In genomic region chr12:124863409-124864325, GRCh38 we compare ENCODE assay signal across 8 cellular contexts. TPM values are rescaled to one million over a fixed set of nuclear protein-coding genes. Genes with fewer than 3 reads are reported as not detected.
DNase-seq lines count a peak whose midpoint lies in the region; ATAC-seq and TF ChIP-seq lines count a peak whose summit lies in the region.

Gene SCARB1 (minus strand): TSS chr12:124863864. CDS start chr12:124863720, 144 bp downstream.

- H3K27ac ChIP-seq in BLaER1 (peak within 1 kb of the TSS; percentile 96), lung (ENCODE audit: low read depth in 1 of 2, low read length in 1 of 2) (peak within 1 kb of the TSS in 1 of 2 donors; percentile 74)

- peaks cover 20% of the 10 kb centered on the region for H3K4me1 Mint-ChIP-seq in activated CD4-positive, alpha-beta memory T cell treated with anti-CD3 and anti-CD28 coated beads, Interleukin-2, amount 10 ng/mL, durations not matched to agents 7 days and 5 days

- H3K27me3 ChIP-seq in BLaER1 (no peaks in the 10 kb centered on the region), lung (ENCODE audit: control insufficient read depth, insufficient read depth) (no peaks in the 10 kb centered on the region)

- CTCF ChIA-PET in activated CD4-positive, alpha-beta memory T cell treated with anti-CD3 and anti-CD28 coated beads, Interleukin-2, amount 10 ng/mL, durations not matched to agents 7 days and 5 days (lab: Charles Lee): no interaction called here

- H3K36me3 Mint-ChIP-seq in activated CD4-positive, alpha-beta memory T cell treated with anti-CD3 and anti-CD28 coated beads, Interleukin-2, amount 10 ng/mL, durations not matched to agents 7 days and 5 days (ENCODE audit: low read depth): no peaks in the 10 kb centered on the region

- H3K4me3 ChIP-seq in BLaER1: peak within 1 kb of the TSS; percentile 96
- peak within 1 kb of the TSS; percentile 77 for H3K4me3 ChIP-seq in lung

- ATAC-seq in HG03442 (IDR thresholded peaks at IDR 0.05; ENCODE audit: unreplicated experiment) (peak; percentile 65), lung (ENCODE audit: insufficient read depth, low FRiP score) (peak; percentile 97)

- H3K9me3 Mint-ChIP-seq in activated CD4-positive, alpha-beta memory T cell treated with anti-CD3 and anti-CD28 coated beads, Interleukin-2, amount 10 ng/mL, durations not matched to agents 7 days and 5 days: no peaks in the 10 kb centered on the region

- POLR2A ChIA-PET in activated CD4-positive, alpha-beta memory T cell treated with anti-CD3 and anti-CD28 coated beads, Interleukin-2, amount 10 ng/mL, durations not matched to agents 7 days and 5 days (lab: Charles Lee): no interaction called here

- H3K4me2 ChIP-seq in BLaER1: peak within 1 kb of the TSS; percentile 92

- peak within 1 kb of the TSS; percentile 41 for H3K27ac Mint-ChIP-seq in activated CD4-positive, alpha-beta memory T cell treated with anti-CD3 and anti-CD28 coated beads, Interleukin-2, amount 10 ng/mL, durations not matched to agents 7 days and 5 days

- DNase-seq in GM19240 (ENCODE audit: insufficient read length, low spot score) (peak; percentile 91), NCI-H748 (lab: John Stamatoyannopoulos, UW; ENCODE audit: unreplicated experiment) (peak; percentile 75), ecto neural progenitor cell (ENCODE audit: low spot score) (peak; percentile 96), lung (ENCODE audit: low spot score) (peak; percentile 71)
- DNase-seq in activated CD4-positive, alpha-beta memory T cell treated with anti-CD3 and anti-CD28 coated beads, Interleukin-2, amount 10 ng/mL, durations not matched to agents 7 days and 5 days: peak; percentile 83
- DNase-seq in stimulated activated CD4-positive, alpha-beta T cell treated with anti-CD3 and anti-CD28 coated beads, TNF-alpha, amount 100 ng/mL, for 4 hours (ENCODE audit: low read depth in 3 of 3): peak; percentile 61 to 71 (median 64)

- peaks cover 35% of the 10 kb centered on the region for H3K36me3 ChIP-seq in BLaER1
- H3K36me3 ChIP-seq in lung (ENCODE audit: control insufficient read depth in 2 of 2, insufficient read depth in 2 of 2, low read length in 2 of 2): no peaks in the 10 kb centered on the region

- H3K4me1 ChIP-seq in BLaER1: peaks cover 88% of the 10 kb centered on the region
- H3K4me1 ChIP-seq in lung (ENCODE audit: control insufficient read depth in 2 of 2, insufficient read depth in 2 of 2, low read length in 2 of 2): peaks cover 0 to 19% of the 10 kb centered on the region in 2 donors

- peak within 1 kb of the TSS; percentile 65 for H3K4me3 Mint-ChIP-seq in activated CD4-positive, alpha-beta memory T cell treated with anti-CD3 and anti-CD28 coated beads, Interleukin-2, amount 10 ng/mL, durations not matched to agents 7 days and 5 days

- WGBS in lung, 2 donors: 0% methylated on average over 63 to 89 of the region's 89 CpGs

- peaks cover 7% of the 10 kb centered on the region for H3K27me3 Mint-ChIP-seq in activated CD4-positive, alpha-beta memory T cell treated with anti-CD3 and anti-CD28 coated beads, Interleukin-2, amount 10 ng/mL, durations not matched to agents 7 days and 5 days

- no peak for TF ChIP-seq CTCF in lung (IDR thresholded peaks at IDR 0.05; ENCODE audit: control extremely low read depth, extremely low read depth)

- H3K9me3 ChIP-seq in BLaER1: no peaks in the 10 kb centered on the region
- H3K9me3 ChIP-seq in lung (ENCODE audit: control insufficient read depth in 2 of 2, insufficient read depth in 1 of 2, low read length in 1 of 2): no peaks in the 10 kb centered on the region

- H3K9ac ChIP-seq in BLaER1: peak within 1 kb of the TSS; percentile 97

- H4K20me1 ChIP-seq in BLaER1: peaks cover 48% of the 10 kb centered on the region

RNA-seq across cellular contexts. Expression of gene SCARB1, which starts in this region (rescaled TPM):
- total RNA-seq in activated CD4-positive, alpha-beta memory T cell treated with anti-CD3 and anti-CD28 coated beads, Interleukin-2, amount 10 ng/mL, durations not matched to agents 7 days and 5 days: 1 to 10 TPM; 4.3 to 5.8 TPM
- 10 to 100 TPM; 28.0 to 31.3 TPM for total RNA-seq in lung
- polyA plus RNA-seq in lung: 10 to 100 TPM; 11.9 to 29.7 TPM

Comparison
In these comparisons a context has a peak if more than half of its experiments do, and no peak if none do; other contexts are left out.
1. RNA of gene SCARB1 (total RNA-seq): 28.0 to 31.3 TPM in lung; 4.3 to 5.8 TPM in activated CD4-positive, alpha-beta memory T cell treated with anti-CD3 and anti-CD28 coated beads, Interleukin-2, amount 10 ng/mL, durations not matched to agents 7 days and 5 days; every median in the first group is over 4 times any median in the second.
2. Peak in every context shown above with its lines, with median percentiles within 50 percentile points of each other: DNase-seq.